Comparison of ENCODE assay signal across 13 cellular contexts in the genomic region with DNA sequence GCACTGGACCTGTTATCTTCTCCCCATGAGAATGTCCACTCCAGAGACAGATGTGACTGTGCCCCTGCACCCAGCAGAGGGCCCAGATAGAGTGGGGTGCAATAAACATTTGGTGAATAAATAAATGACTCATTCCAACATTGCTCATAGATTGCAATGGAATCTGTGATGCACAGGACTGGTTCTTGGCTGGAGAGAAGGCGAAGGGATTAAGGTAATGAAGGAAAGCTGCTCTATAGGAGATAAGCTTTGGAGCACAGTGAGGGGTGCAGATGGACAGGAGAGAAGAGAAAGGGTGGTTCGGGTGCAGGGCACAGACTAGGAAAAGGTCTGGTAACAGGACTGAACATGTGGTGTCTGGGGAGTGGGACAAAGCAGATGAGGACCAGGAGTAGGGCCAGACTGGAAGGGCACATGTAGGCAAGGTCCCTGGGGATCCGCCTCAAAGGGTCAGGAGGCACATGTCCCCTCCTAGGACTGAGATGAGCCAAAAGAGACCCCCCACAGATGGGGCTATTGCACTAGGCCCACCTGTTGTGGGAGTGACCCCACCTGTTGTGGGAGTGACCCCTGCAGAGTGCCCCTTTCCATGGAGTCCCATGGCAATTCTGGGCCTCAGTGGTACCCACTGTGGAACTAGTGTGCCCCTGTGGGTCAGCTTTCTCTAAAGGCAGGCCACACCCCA. TPM values are rescaled to one million over a fixed set of nuclear protein-coding genes. Genes with fewer than 3 reads are reported as not detected.
DNase-seq lines count a peak whose midpoint lies in the region; ATAC-seq and TF ChIP-seq lines count a peak whose summit lies in the region.
"Had no signal": no experiment of that assay in that cellular context is flagged by ENCODE, and none has a peak within 500 bp of the region (broad histone marks: within the 10 kb centered on the region; RNA-seq: fewer than 3 reads in every experiment).

No MANE protein-coding gene starts in this region.

- no peak for ATAC-seq in GM21737 (IDR thresholded peaks at IDR 0.05; ENCODE audit: unreplicated experiment)

- no peak overlapping the region for H4K8ac ChIP-seq in mesenchymal stem cell (ENCODE audit: low read length)

- no peak overlapping the region for H2AK5ac ChIP-seq in mesenchymal stem cell (ENCODE audit: low read length, severe bottlenecking)

- H3K4me1 ChIP-seq in mesenchymal stem cell (ENCODE audit: control insufficient read depth, insufficient read depth, low read depth, low read length) (no peaks in the 10 kb centered on the region), left ventricle myocardium inferior (no peaks in the 10 kb centered on the region)
- H3K4me1 ChIP-seq: parathyroid adenoma had no signal

- peak overlapping the region in 1 of 2 experiments; percentile 26 for H3K14ac ChIP-seq in mesenchymal stem cell (ENCODE audit: low read length in 2 of 2)

- DNase-seq in AG09309 (ENCODE audit: low read depth) (peak; percentile 59), NCI-H226 (peak; percentile 64), brain microvascular endothelial cell (peak; percentile 38), mesenchymal stem cell (peak; percentile 81), ecto neural progenitor cell (ENCODE audit: low spot score) (no peak), left ventricle myocardium inferior (no peak), SW 1271 (lab: John Stamatoyannopoulos, UW) (no peak)
- DNase-seq: activated B cell treated with CpG ODN at 0.5 μM for 24 hours, glutamatergic neuron, GOT3, testis had no signal

- in situ Hi-C loops in brain microvascular endothelial cell (cut with HindIII; ENCODE audit: low pct_ligation_motif_present, low sequenced_read_pairs), result no loop called here

- H3K23ac ChIP-seq in mesenchymal stem cell (ENCODE audit: low read length in 2 of 2), result no peak overlapping the region

- H2BK120ac ChIP-seq in mesenchymal stem cell (ENCODE audit: low read depth, low read length), result no peak overlapping the region

- no peak overlapping the region for H2AFZ ChIP-seq in mesenchymal stem cell (ENCODE audit: low read depth, low read length)
- H2AFZ ChIP-seq: parathyroid adenoma had no signal

- H2BK12ac ChIP-seq in mesenchymal stem cell (ENCODE audit: low read length in 2 of 2), result no peak overlapping the region

- no peak overlapping the region for H3K4me2 ChIP-seq in mesenchymal stem cell (ENCODE audit: low read length, poor library complexity, severe bottlenecking)

- H3K4me3 ChIP-seq in AG09309 (ENCODE audit: control insufficient read depth, low read depth, low read length) (no peak overlapping the region), brain microvascular endothelial cell (ENCODE audit: low read depth, low read length) (no peak overlapping the region), mesenchymal stem cell (ENCODE audit: insufficient read depth in 1 of 2, low read depth in 1 of 2, low read length in 2 of 2) (no peak overlapping the region), left ventricle myocardium inferior (no peak overlapping the region)
- H3K4me3 ChIP-seq: testis had no signal

- H3K27ac ChIP-seq in brain microvascular endothelial cell (no peak overlapping the region), mesenchymal stem cell (ENCODE audit: low read length, poor library complexity, severe bottlenecking) (no peak overlapping the region), left ventricle myocardium inferior (replicated peaks) (no peak overlapping the region)
- H3K27ac ChIP-seq: parathyroid adenoma, testis had no signal

- no peaks in the 10 kb centered on the region for H3K79me1 ChIP-seq in mesenchymal stem cell (replicated peaks; ENCODE audit: low read length, poor library complexity, severe bottlenecking)

- H3K9me3 ChIP-seq in mesenchymal stem cell (ENCODE audit: control insufficient read depth, low read length), result no peaks in the 10 kb centered on the region
- H3K9me3 ChIP-seq in left ventricle myocardium inferior (replicated peaks), result no peaks in the 10 kb centered on the region
- H3K9me3 ChIP-seq: testis had no signal

- H3K36me3 ChIP-seq in brain microvascular endothelial cell (replicated peaks) (no peaks in the 10 kb centered on the region), mesenchymal stem cell (ENCODE audit: control insufficient read depth in 1 of 2, insufficient read depth in 2 of 2, low read depth in 1 of 2, low read length in 2 of 2) (no peaks in the 10 kb centered on the region), left ventricle myocardium inferior (no peaks in the 10 kb centered on the region)

- no peak overlapping the region for H3K4ac ChIP-seq in mesenchymal stem cell (ENCODE audit: low read depth in 1 of 2, low read length in 2 of 2)

- no peak overlapping the region for H2BK5ac ChIP-seq in mesenchymal stem cell (ENCODE audit: low read depth, low read length, poor library complexity, severe bottlenecking)

- no peaks in the 10 kb centered on the region for H3K27me3 ChIP-seq in brain microvascular endothelial cell (replicated peaks)
- no peaks in the 10 kb centered on the region for H3K27me3 ChIP-seq in mesenchymal stem cell (ENCODE audit: control insufficient read depth in 1 of 2, insufficient read depth in 1 of 2, low read length in 2 of 2)
- no peaks in the 10 kb centered on the region for H3K27me3 ChIP-seq in left ventricle myocardium inferior (ENCODE audit: low read depth)
- H3K27me3 ChIP-seq: testis had no signal

- peak; percentile 33 for TF ChIP-seq CTCF in AG09309 (IDR thresholded peaks at IDR 0.05; ENCODE audit: control insufficient read depth, insufficient read depth, low read depth, low read length, missing control alignments)
- no peak for TF ChIP-seq CTCF in brain microvascular endothelial cell (IDR thresholded peaks at IDR 0.05; ENCODE audit: low read depth, low read length, missing control alignments)
- no peak for TF ChIP-seq CTCF in left ventricle myocardium inferior (IDR thresholded peaks at IDR 0.05; ENCODE audit: borderline replicate concordance)

- H2BK15ac ChIP-seq in mesenchymal stem cell (ENCODE audit: low read depth, poor library complexity, severe bottlenecking), result no peak overlapping the region

- no peak overlapping the region for H3K9ac ChIP-seq in mesenchymal stem cell (ENCODE audit: low read length)
- H3K9ac ChIP-seq: parathyroid adenoma had no signal

- no peak overlapping the region for H4K91ac ChIP-seq in mesenchymal stem cell (ENCODE audit: low read length)

- WGBS in mesenchymal stem cell, result 77% methylated on average over 3 of the region's 3 CpGs

- no peak overlapping the region for H3K18ac ChIP-seq in mesenchymal stem cell (ENCODE audit: low read depth in 1 of 2, low read length in 2 of 2)

- intact Hi-C loops in left ventricle myocardium inferior (cut with micrococcal nuclease), result no loop called here

RNA-seq across cellular contexts. Expression of a gene that starts 17.5 kb away (rescaled TPM):
- polyA plus RNA-seq in mesenchymal stem cell (2013, experiment 1 of 2), result 2.7 TPM
- 2.4 TPM for polyA plus RNA-seq in mesenchymal stem cell (2013, experiment 2 of 2)
- 1.2 TPM for total RNA-seq in left ventricle myocardium inferior

RNA-seq across cellular contexts. Expression of a gene that starts 26.2 kb away (rescaled TPM):
- 64.5 TPM for polyA plus RNA-seq in mesenchymal stem cell (2013, experiment 1 of 2)
- 61.9 TPM for polyA plus RNA-seq in mesenchymal stem cell (2013, experiment 2 of 2)
- 180 TPM for total RNA-seq in left ventricle myocardium inferior

RNA-seq across cellular contexts. Expression of a gene that starts 53.7 kb away (rescaled TPM):
- polyA plus RNA-seq in mesenchymal stem cell (2013, experiment 1 of 2), result not detected
- polyA plus RNA-seq in mesenchymal stem cell (2013, experiment 2 of 2), result 0.01 TPM
- 0.66 TPM for total RNA-seq in left ventricle myocardium inferior

Comparison
In these comparisons a context has a peak if more than half of its experiments do, and no peak if none do; other contexts are left out.
1. DNase-seq: peak in AG09309 (single experiment), NCI-H226 (single experiment), brain microvascular endothelial cell (single experiment) and mesenchymal stem cell (single experiment); none in ecto neural progenitor cell (single experiment), left ventricle myocardium inferior (single experiment) and SW 1271 (0 of 2).